1 cellular context compared by ENCODE assay signal in genomic region chr1:111778541-111779051, GRCh38.
TF ChIP-seq lines count a peak whose summit lies in the region.

No MANE protein-coding gene starts in this region.

TF ChIP-seq in IMR-90, 13 proteins besides CTCF, POLR2A, EP300 and RAD21:
- no peak for TF ChIP-seq SMC3 (IDR thresholded peaks at IDR 0.05; ENCODE audit: low read depth, low read length)
- TF ChIP-seq MAZ (IDR thresholded peaks at IDR 0.05; ENCODE audit: borderline replicate concordance, low read depth, low read length): no peak
- TF ChIP-seq CEBPB (IDR thresholded peaks at IDR 0.05; ENCODE audit: low read depth, low read length): no peak
